Comparison of ENCODE assay signal across 7 cellular contexts in the genomic region with DNA sequence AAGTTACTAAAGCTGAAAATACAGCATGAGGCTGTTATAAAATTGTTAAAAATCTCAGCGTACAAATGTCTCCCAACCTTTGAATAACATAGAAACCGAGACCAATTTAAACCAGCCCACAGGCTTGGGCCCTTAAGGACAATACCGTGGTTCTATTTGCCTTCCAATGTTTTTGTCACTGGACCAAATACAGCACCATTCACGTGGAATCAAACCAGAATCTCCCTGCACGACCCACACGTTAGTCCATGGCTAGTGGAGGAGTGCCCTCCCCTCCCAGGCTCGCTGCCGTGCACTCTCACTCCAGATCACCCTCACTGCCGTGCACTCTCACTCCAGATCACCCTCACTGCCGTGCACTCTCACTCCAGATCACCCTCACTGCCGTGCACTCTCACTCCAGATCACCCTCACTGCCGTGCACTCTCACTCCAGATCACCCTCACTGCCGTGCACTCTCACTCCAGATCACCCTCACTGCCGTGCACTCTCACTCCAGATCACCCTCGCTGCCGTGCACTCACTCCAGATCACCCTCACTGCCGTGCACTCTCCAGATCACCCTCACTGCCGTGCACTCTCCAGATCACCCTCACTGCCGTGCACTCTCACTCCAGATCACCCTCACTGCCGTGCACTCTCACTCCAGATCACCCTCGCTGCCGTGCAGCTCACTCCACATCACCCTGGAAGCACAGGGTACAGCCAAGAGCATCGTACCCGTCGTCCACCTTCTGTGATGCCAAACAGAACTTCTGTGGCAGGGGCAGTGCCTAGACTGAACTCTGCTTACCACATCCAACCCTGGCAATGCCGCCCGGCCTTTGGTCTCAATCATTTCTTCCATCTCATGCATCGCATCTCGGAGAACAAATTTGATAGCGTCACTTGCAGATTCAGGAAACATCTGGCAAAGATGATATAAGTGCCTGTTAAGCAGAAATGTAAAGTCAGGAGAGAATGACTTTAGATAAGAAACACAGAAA. TPM values are rescaled to one million over a fixed set of nuclear protein-coding genes. Genes with fewer than 3 reads are reported as not detected.
DNase-seq lines count a peak whose midpoint lies in the region; ATAC-seq and TF ChIP-seq lines count a peak whose summit lies in the region.
"Not testable (repeated sequence)": the region's sequence is repeated elsewhere in the genome, so short reads cannot be mapped to it uniquely, and the experiment has no call there.

No MANE protein-coding gene starts in this region.

- POLR2A ChIA-PET in CD8-positive, alpha-beta memory T cell (lab: Charles Lee), result interaction anchor here (1.0 to 1.2 kb wide), 2 partner anchors 8 to 11 kb away, joined by 3 to 6 read pairs; no protein-coding TSS in a partner anchor
- POLR2A ChIA-PET in activated CD4-positive, alpha-beta T cell treated with anti-CD3 and anti-CD28 coated beads, Interleukin-2, amount 10 ng/mL, durations not matched to agents 7 days and 5 days (lab: Charles Lee), result not testable (repeated sequence)

- not testable (repeated sequence) for H3K27me3 Mint-ChIP-seq in CD8-positive, alpha-beta memory T cell; activated CD4-positive, alpha-beta T cell treated with anti-CD3 and anti-CD28 coated beads, Interleukin-2, amount 10 ng/mL, durations not matched to agents 7 days and 5 days; activated naive CD4-positive, alpha-beta T cell treated with anti-CD3 and anti-CD28 coated beads, Interleukin-2, amount 50 U/mL, for 24 hours; central memory CD8-positive, alpha-beta T cell; memory B cell; stimulated activated naive CD8-positive, alpha-beta T cell treated with anti-CD3 and anti-CD28 coated beads, Interleukin-15, Interleukin-2, amounts not matched to agents 100 ng/mL and 50 ng/mL, for 24 hours

- not testable (repeated sequence) for ATAC-seq in central memory CD8-positive, alpha-beta T cell (replicated peaks; ENCODE audit: extremely low read depth, poor library complexity, severe bottlenecking); memory B cell (ENCODE audit: low read depth)

- peaks cover 0 to 97% (median 25%) of the 10 kb centered on the region in 3 donors for H3K36me3 Mint-ChIP-seq in CD8-positive, alpha-beta memory T cell
- H3K36me3 Mint-ChIP-seq in activated CD4-positive, alpha-beta T cell treated with anti-CD3 and anti-CD28 coated beads, Interleukin-2, amount 10 ng/mL, durations not matched to agents 7 days and 5 days (ENCODE audit: low read depth), result peaks cover 63% of the 10 kb centered on the region
- H3K36me3 Mint-ChIP-seq in activated naive CD4-positive, alpha-beta T cell treated with anti-CD3 and anti-CD28 coated beads, Interleukin-2, amount 50 U/mL, for 24 hours, result peaks cover 24% of the 10 kb centered on the region
- peaks cover 53% of the 10 kb centered on the region for H3K36me3 Mint-ChIP-seq in central memory CD8-positive, alpha-beta T cell (ENCODE audit: insufficient read depth)
- H3K36me3 Mint-ChIP-seq in memory B cell, result peaks cover 44% of the 10 kb centered on the region
- peaks cover 86% of the 10 kb centered on the region for H3K36me3 Mint-ChIP-seq in stimulated activated naive CD8-positive, alpha-beta T cell treated with anti-CD3 and anti-CD28 coated beads, Interleukin-15, Interleukin-2, amounts not matched to agents 100 ng/mL and 50 ng/mL, for 24 hours (ENCODE audit: low read depth)

- not testable (repeated sequence) for TF ChIP-seq EP300 in sigmoid colon (IDR thresholded peaks at IDR 0.05)

- H3K27ac Mint-ChIP-seq in CD8-positive, alpha-beta memory T cell, result peak overlapping the region in 5 of 8 donors; percentile 11 to 60 (median 40)
- peak overlapping the region; percentile 26 for H3K27ac Mint-ChIP-seq in activated CD4-positive, alpha-beta T cell treated with anti-CD3 and anti-CD28 coated beads, Interleukin-2, amount 10 ng/mL, durations not matched to agents 7 days and 5 days
- peak overlapping the region; percentile 41 for H3K27ac Mint-ChIP-seq in activated naive CD4-positive, alpha-beta T cell treated with anti-CD3 and anti-CD28 coated beads, Interleukin-2, amount 50 U/mL, for 24 hours
- peak overlapping the region; percentile 76 for H3K27ac Mint-ChIP-seq in central memory CD8-positive, alpha-beta T cell (ENCODE audit: low read depth)
- H3K27ac Mint-ChIP-seq in memory B cell, result peak overlapping the region; percentile 6
- H3K27ac Mint-ChIP-seq in stimulated activated naive CD8-positive, alpha-beta T cell treated with anti-CD3 and anti-CD28 coated beads, Interleukin-15, Interleukin-2, amounts not matched to agents 100 ng/mL and 50 ng/mL, for 24 hours, result peak overlapping the region; percentile 37

- H3K4me1 ChIP-seq in CD8-positive, alpha-beta memory T cell (ENCODE audit: insufficient read depth, low read length); sigmoid colon: not testable (repeated sequence)

- not testable (repeated sequence) for TF ChIP-seq POLR2A in sigmoid colon (IDR thresholded peaks at IDR 0.05)

- intact Hi-C loops in sigmoid colon (cut with DNase I), result not testable (repeated sequence)

- CTCF ChIA-PET in CD8-positive, alpha-beta memory T cell (lab: Charles Lee), result interaction anchor here (1.0 to 3.2 kb wide), 4 partner anchors 8 to 182 kb away, joined by 3 to 13 read pairs (median 11); no protein-coding TSS in a partner anchor
- CTCF ChIA-PET in activated CD4-positive, alpha-beta T cell treated with anti-CD3 and anti-CD28 coated beads, Interleukin-2, amount 10 ng/mL, durations not matched to agents 7 days and 5 days (lab: Charles Lee), result interaction anchor here (1.2 to 4.1 kb wide), 3 partner anchors 8 to 17 kb away, joined by 4 to 30 read pairs (median 5); a partner anchor contains a TSS

- not testable (repeated sequence) for H3K27ac ChIP-seq in CD8-positive, alpha-beta memory T cell (ENCODE audit: low read depth, low read length); sigmoid colon

- H3K4me3 Mint-ChIP-seq in CD8-positive, alpha-beta memory T cell, result peak overlapping the region in 1 of 7 donors; percentile 37
- H3K4me3 Mint-ChIP-seq in activated CD4-positive, alpha-beta T cell treated with anti-CD3 and anti-CD28 coated beads, Interleukin-2, amount 10 ng/mL, durations not matched to agents 7 days and 5 days; activated naive CD4-positive, alpha-beta T cell treated with anti-CD3 and anti-CD28 coated beads, Interleukin-2, amount 50 U/mL, for 24 hours; central memory CD8-positive, alpha-beta T cell; memory B cell: not testable (repeated sequence)
- peak overlapping the region; percentile 13 for H3K4me3 Mint-ChIP-seq in stimulated activated naive CD8-positive, alpha-beta T cell treated with anti-CD3 and anti-CD28 coated beads, Interleukin-15, Interleukin-2, amounts not matched to agents 100 ng/mL and 50 ng/mL, for 24 hours

- DNase-seq in CD8-positive, alpha-beta memory T cell; activated CD4-positive, alpha-beta T cell treated with anti-CD3 and anti-CD28 coated beads, Interleukin-2, amount 10 ng/mL, durations not matched to agents 7 days and 5 days; central memory CD8-positive, alpha-beta T cell (ENCODE audit: low spot score in 2 of 2); memory B cell (ENCODE audit: low spot score in 2 of 2): not testable (repeated sequence)
- DNase-seq in sigmoid colon, result peak; percentile 57

- not testable (repeated sequence) for H3K9me3 Mint-ChIP-seq in CD8-positive, alpha-beta memory T cell; activated CD4-positive, alpha-beta T cell treated with anti-CD3 and anti-CD28 coated beads, Interleukin-2, amount 10 ng/mL, durations not matched to agents 7 days and 5 days; activated naive CD4-positive, alpha-beta T cell treated with anti-CD3 and anti-CD28 coated beads, Interleukin-2, amount 50 U/mL, for 24 hours; central memory CD8-positive, alpha-beta T cell; memory B cell; stimulated activated naive CD8-positive, alpha-beta T cell treated with anti-CD3 and anti-CD28 coated beads, Interleukin-15, Interleukin-2, amounts not matched to agents 100 ng/mL and 50 ng/mL, for 24 hours

- H3K4me1 Mint-ChIP-seq in CD8-positive, alpha-beta memory T cell, result peaks cover 6 to 17% (median 14%) of the 10 kb centered on the region in 3 donors
- H3K4me1 Mint-ChIP-seq in activated CD4-positive, alpha-beta T cell treated with anti-CD3 and anti-CD28 coated beads, Interleukin-2, amount 10 ng/mL, durations not matched to agents 7 days and 5 days; activated naive CD4-positive, alpha-beta T cell treated with anti-CD3 and anti-CD28 coated beads, Interleukin-2, amount 50 U/mL, for 24 hours; memory B cell: not testable (repeated sequence)
- peaks cover 18% of the 10 kb centered on the region for H3K4me1 Mint-ChIP-seq in central memory CD8-positive, alpha-beta T cell
- peaks cover 38% of the 10 kb centered on the region for H3K4me1 Mint-ChIP-seq in stimulated activated naive CD8-positive, alpha-beta T cell treated with anti-CD3 and anti-CD28 coated beads, Interleukin-15, Interleukin-2, amounts not matched to agents 100 ng/mL and 50 ng/mL, for 24 hours (ENCODE audit: low read depth)

- H3K4me3 ChIP-seq in CD8-positive, alpha-beta memory T cell (ENCODE audit: low read length); sigmoid colon: not testable (repeated sequence)

- not testable (repeated sequence) for H3K9me3 ChIP-seq in CD8-positive, alpha-beta memory T cell (ENCODE audit: low read length); sigmoid colon

- H3K27me3 ChIP-seq in CD8-positive, alpha-beta memory T cell (ENCODE audit: insufficient read depth, low read length, poor library complexity, severe bottlenecking); sigmoid colon: not testable (repeated sequence)

- WGBS in sigmoid colon, 2 donors, result 94% methylated on average over 28 of the region's 30 CpGs

- TF ChIP-seq CTCF in sigmoid colon (IDR thresholded peaks at IDR 0.05), result not testable (repeated sequence)

- peaks cover 58% of the 10 kb centered on the region for H3K36me3 ChIP-seq in CD8-positive, alpha-beta memory T cell (ENCODE audit: insufficient read depth, low read length)
- H3K36me3 ChIP-seq in sigmoid colon, result peaks cover 42 to 100% (median 64%) of the 10 kb centered on the region in 4 donors

RNA-seq across cellular contexts. Expression of a gene that starts 17.3 kb away (rescaled TPM):
- 100 to 1,000 TPM; 156 to 165 TPM for total RNA-seq in CD8-positive, alpha-beta memory T cell
- 26.5 TPM for polyA plus RNA-seq in CD8-positive, alpha-beta memory T cell
- total RNA-seq in activated CD4-positive, alpha-beta T cell treated with anti-CD3 and anti-CD28 coated beads, Interleukin-2, amount 10 ng/mL, durations not matched to agents 7 days and 5 days, result 10 to 100 TPM; 49.1 to 50.7 TPM
- total RNA-seq in sigmoid colon, result 10 to 100 TPM; 12.5 to 19.1 (median 15.1) TPM
- polyA plus RNA-seq in sigmoid colon, result 10 to 100 TPM; 10.4 to 26.0 (median 12.6) TPM

RNA-seq across cellular contexts. Expression of a gene that starts 17.5 kb away (rescaled TPM):
- 1 to 10 TPM; 5.4 to 7.7 TPM for total RNA-seq in CD8-positive, alpha-beta memory T cell
- polyA plus RNA-seq in CD8-positive, alpha-beta memory T cell, result 2.5 TPM
- total RNA-seq in activated CD4-positive, alpha-beta T cell treated with anti-CD3 and anti-CD28 coated beads, Interleukin-2, amount 10 ng/mL, durations not matched to agents 7 days and 5 days, result 1 to 10 TPM; 2.5 to 5.2 TPM
- total RNA-seq in sigmoid colon, result 10 to 100 TPM in 1 of 4 donors, 1 to 10 TPM in 3; 3.9 to 10.2 (median 6.7) TPM
- polyA plus RNA-seq in sigmoid colon, result 1 to 10 TPM in 2 of 3 donors, under 1 TPM in 1; 0.60 to 1.6 (median 1.4) TPM

Comparison
In these comparisons a context has a peak if more than half of its experiments do, and no peak if none do; other contexts are left out.
1. H3K27ac Mint-ChIP-seq: peak in every context shown above with its lines; median percentile 76 in central memory CD8-positive, alpha-beta T cell; 41 in activated naive CD4-positive, alpha-beta T cell treated with anti-CD3 and anti-CD28 coated beads, Interleukin-2, amount 50 U/mL, for 24 hours; 40 in CD8-positive, alpha-beta memory T cell; 37 in stimulated activated naive CD8-positive, alpha-beta T cell treated with anti-CD3 and anti-CD28 coated beads, Interleukin-15, Interleukin-2, amounts not matched to agents 100 ng/mL and 50 ng/mL, for 24 hours; 26 in activated CD4-positive, alpha-beta T cell treated with anti-CD3 and anti-CD28 coated beads, Interleukin-2, amount 10 ng/mL, durations not matched to agents 7 days and 5 days; 6 in memory B cell.